In genomic region chr5:52799983-52800393, GRCh38 we compare ENCODE assay signal across 8 cellular contexts. TPM values are rescaled to one million over a fixed set of nuclear protein-coding genes. Genes with fewer than 3 reads are reported as not detected.
DNase-seq lines count a peak whose midpoint lies in the region; ATAC-seq lines count a peak whose summit lies in the region.

No MANE protein-coding gene starts in this region.

- H3K36me3 ChIP-seq in naive thymus-derived CD4-positive, alpha-beta T cell (ENCODE audit: control insufficient read depth in 2 of 3, insufficient read depth in 3 of 3, low read length in 3 of 3): no peaks in the 10 kb centered on the region

- no peaks in the 10 kb centered on the region for H3K9me3 ChIP-seq in naive thymus-derived CD4-positive, alpha-beta T cell (ENCODE audit: control insufficient read depth in 2 of 3, low read length in 3 of 3)

- POLR2A ChIA-PET in naive thymus-derived CD4-positive, alpha-beta T cell (lab: Charles Lee): interaction anchor here (0.6 to 3.2 kb wide), 10 partner anchors 9 to 134 kb away, joined by 3 to 19 read pairs (median 4); partner anchors contain the start of genes ITGA1 and PELO

- H3K4me3 Mint-ChIP-seq in naive thymus-derived CD4-positive, alpha-beta T cell: peak overlapping the region; percentile 92 to 99 (median 98)
- H3K4me3 Mint-ChIP-seq in stimulated activated memory B cell treated with anti-CD40 and anti-IgM and Interleukin-4, amounts not matched to agents 10 μg/mL and 1 μg/mL and 100 μg/mL, for 72 hours: peak overlapping the region; percentile 98

- DNase-seq in EL: peak; percentile 96
- DNase-seq in H4 (ENCODE audit: low spot score): peak; percentile 94
- peak; percentile 91 for DNase-seq in LHCN-M2 (ENCODE audit: low read depth)
- peak; percentile 95 for DNase-seq in RKO (ENCODE audit: low spot score)
- peak; percentile 89 to 93 for DNase-seq in activated T-helper 1 cell treated with anti-CD3 and anti-CD28 coated beads, Interleukin-2, amount 50 U/mL, for 16 hours (ENCODE audit: low read depth in 1 of 2, low spot score in 1 of 2)
- peak; percentile 93 for DNase-seq in fibroblast of gingiva (ENCODE audit: low read depth)
- peak; percentile 91 to 97 (median 94) for DNase-seq in naive thymus-derived CD4-positive, alpha-beta T cell

- H3K27me3 Mint-ChIP-seq in naive thymus-derived CD4-positive, alpha-beta T cell: peaks cover 0 to 6% (median 0%) of the 10 kb centered on the region in 5 donors
- no peaks in the 10 kb centered on the region for H3K27me3 Mint-ChIP-seq in stimulated activated memory B cell treated with anti-CD40 and anti-IgM and Interleukin-4, amounts not matched to agents 10 μg/mL and 1 μg/mL and 100 μg/mL, for 72 hours

- H3K27ac Mint-ChIP-seq in naive thymus-derived CD4-positive, alpha-beta T cell: peak overlapping the region; percentile 89 to 98 (median 95)
- peak overlapping the region; percentile 99 for H3K27ac Mint-ChIP-seq in stimulated activated memory B cell treated with anti-CD40 and anti-IgM and Interleukin-4, amounts not matched to agents 10 μg/mL and 1 μg/mL and 100 μg/mL, for 72 hours

- peaks cover 25 to 26% of the 10 kb centered on the region in 2 donors for H3K4me1 ChIP-seq in naive thymus-derived CD4-positive, alpha-beta T cell (ENCODE audit: control insufficient read depth in 2 of 2, insufficient read depth in 2 of 2, low read length in 2 of 2)

- H3K4me1 Mint-ChIP-seq in naive thymus-derived CD4-positive, alpha-beta T cell: peaks cover 36 to 86% (median 62%) of the 10 kb centered on the region in 7 donors
- peaks cover 57% of the 10 kb centered on the region for H3K4me1 Mint-ChIP-seq in stimulated activated memory B cell treated with anti-CD40 and anti-IgM and Interleukin-4, amounts not matched to agents 10 μg/mL and 1 μg/mL and 100 μg/mL, for 72 hours

- ATAC-seq in naive thymus-derived CD4-positive, alpha-beta T cell: peak; percentile 92
- peak; percentile 93 for ATAC-seq in stimulated activated memory B cell treated with anti-CD40 and anti-IgM and Interleukin-4, amounts not matched to agents 10 μg/mL and 1 μg/mL and 100 μg/mL, for 72 hours

- intact Hi-C loops in naive thymus-derived CD4-positive, alpha-beta T cell (cut with micrococcal nuclease): loop anchor here (1.0 to 10.0 kb wide), 14 partner anchors 8 to 1505 kb away; partner anchors contain the start of genes ITGA1 (in 2 of the 2), MOCS2 (in 2 of the 2), PELO (in 2 of the 2) and NDUFS4 (in 1 of the 2)

- H3K27me3 ChIP-seq in naive thymus-derived CD4-positive, alpha-beta T cell (ENCODE audit: control insufficient read depth in 2 of 2, insufficient read depth in 2 of 2, low read length in 2 of 2): no peaks in the 10 kb centered on the region

- CTCF ChIA-PET in naive thymus-derived CD4-positive, alpha-beta T cell (lab: Charles Lee): interaction anchor here (1.3 to 3.3 kb wide), 4 partner anchors 11 to 107 kb away, joined by 4 to 8 read pairs (median 8); partner anchors contain the start of genes ITGA1 and PELO

- no peaks in the 10 kb centered on the region for H3K9me3 Mint-ChIP-seq in naive thymus-derived CD4-positive, alpha-beta T cell
- no peaks in the 10 kb centered on the region for H3K9me3 Mint-ChIP-seq in stimulated activated memory B cell treated with anti-CD40 and anti-IgM and Interleukin-4, amounts not matched to agents 10 μg/mL and 1 μg/mL and 100 μg/mL, for 72 hours

- H3K27ac ChIP-seq in naive thymus-derived CD4-positive, alpha-beta T cell (ENCODE audit: low read depth, low read length): peak overlapping the region; percentile 78

- peaks cover 0 to 33% (median 8%) of the 10 kb centered on the region in 5 donors for H3K36me3 Mint-ChIP-seq in naive thymus-derived CD4-positive, alpha-beta T cell
- H3K36me3 Mint-ChIP-seq in stimulated activated memory B cell treated with anti-CD40 and anti-IgM and Interleukin-4, amounts not matched to agents 10 μg/mL and 1 μg/mL and 100 μg/mL, for 72 hours: peaks cover 9% of the 10 kb centered on the region

- peak overlapping the region; percentile 88 for H3K4me3 ChIP-seq in naive thymus-derived CD4-positive, alpha-beta T cell (ENCODE audit: low read length)

RNA-seq across cellular contexts. Expression of gene ITGA1, which starts 12.3 kb away (rescaled TPM):
- total RNA-seq in H4 (2014; rRNA removed; shearing (Covaris generic)): 16.0 and 23.8 TPM in 2 replicates
- total RNA-seq in LHCN-M2 (2014; rRNA removed): 4.3 and 14.8 TPM in 2 replicates
- 4.2 TPM for polyA plus RNA-seq in LHCN-M2 (2012)
- 1 to 10 TPM in 4 of 5 experiments, under 1 TPM in 1; 0.92 to 8.7 (median 2.4) TPM for total RNA-seq in naive thymus-derived CD4-positive, alpha-beta T cell
- 1 to 10 TPM; 1.6 to 1.8 TPM for polyA plus RNA-seq in naive thymus-derived CD4-positive, alpha-beta T cell

RNA-seq across cellular contexts. Expression of gene PELO, which starts 12.3 kb away (rescaled TPM):
- 24.4 and 25.7 TPM in 2 replicates for total RNA-seq in H4 (2014; rRNA removed; shearing (Covaris generic))
- total RNA-seq in LHCN-M2 (2014; rRNA removed): 16.0 and 18.3 TPM in 2 replicates
- 16.1 TPM for polyA plus RNA-seq in LHCN-M2 (2012)
- 10 to 100 TPM in 2 of 5 experiments, 1 to 10 TPM in 3; 7.7 to 16.8 (median 9.7) TPM for total RNA-seq in naive thymus-derived CD4-positive, alpha-beta T cell
- 1 to 10 TPM; 4.6 to 6.1 TPM for polyA plus RNA-seq in naive thymus-derived CD4-positive, alpha-beta T cell

Comparison
In these comparisons a context has a peak if more than half of its experiments do, and no peak if none do; other contexts are left out.
1. Peak in every context shown above with its lines: DNase-seq, ATAC-seq, H3K4me3 ChIP-seq and H3K27ac ChIP-seq.